15 cellular contexts compared by ENCODE assay signal in the genomic region with DNA sequence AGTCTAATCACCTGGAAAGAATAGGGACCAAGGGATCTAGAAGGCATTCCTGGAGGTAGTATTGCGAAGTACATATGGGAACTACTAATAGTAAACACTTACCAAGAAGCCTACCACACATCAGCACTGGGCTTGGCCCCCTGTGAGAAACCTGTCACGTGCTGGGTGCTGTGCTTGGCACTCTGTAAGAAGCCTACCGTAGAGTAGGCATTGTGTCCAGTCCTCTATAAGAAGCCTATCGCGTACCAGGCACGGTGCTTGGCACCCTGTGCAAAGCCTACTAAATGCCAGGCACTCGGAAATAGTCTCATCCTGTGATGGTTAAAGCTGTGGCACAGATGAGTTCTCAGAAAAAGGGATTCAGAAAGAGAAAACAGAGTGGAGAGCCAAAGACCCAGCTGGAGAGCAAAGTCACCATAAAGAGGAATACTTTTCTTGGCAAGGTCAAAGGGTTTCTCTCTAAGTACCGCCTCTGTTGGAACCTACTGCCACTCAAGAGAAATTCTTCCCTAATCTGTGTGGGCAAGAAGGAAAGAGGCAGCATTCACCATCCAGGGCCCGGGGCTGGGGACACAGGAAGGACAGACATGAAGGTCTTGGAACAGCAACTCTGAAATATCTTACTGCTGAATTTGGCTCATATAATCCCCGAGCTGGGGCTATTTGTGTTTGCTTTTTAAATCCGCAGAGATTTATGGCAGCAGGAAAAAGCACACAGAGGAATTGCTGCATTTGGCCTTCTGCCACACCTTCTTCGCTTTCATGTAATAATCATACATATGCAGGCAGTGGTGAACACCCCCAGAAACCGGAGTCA.
DNase-seq lines count a peak whose midpoint lies in the region; ATAC-seq and TF ChIP-seq lines count a peak whose summit lies in the region.
"Had no signal": no experiment of that assay in that cellular context is flagged by ENCODE, and none has a peak within 500 bp of the region (broad histone marks: within the 10 kb centered on the region; RNA-seq: fewer than 3 reads in every experiment).

No MANE protein-coding gene starts in this region.

- no peak overlapping the region for H3K4me3 ChIP-seq in HEK293 (ENCODE audit: low read depth, low read length)
- H3K4me3 ChIP-seq in body of pancreas = no peak overlapping the region
- H3K4me3 ChIP-seq: skin epidermis had no signal

- ATAC-seq in body of pancreas (peak; percentile 48), left ventricle myocardium superior (peak; percentile 86)
- ATAC-seq: activated CD8-positive, alpha-beta memory T cell treated with anti-CD3 and anti-CD28 coated beads, Interleukin-2, amount 10 ng/mL, durations not matched to agents 7 days and 5 days; stimulated activated naive CD8-positive, alpha-beta T cell treated with anti-CD3 and anti-CD28 coated beads, Interleukin-15, Interleukin-2, amounts not matched to agents 100 U/mL and 50 U/mL, for 24 hours had no signal

- H3K4me1 ChIP-seq in HEK293 (ENCODE audit: control insufficient read depth, insufficient read depth, low read length) = peaks cover 5% of the 10 kb centered on the region; the same call in 1 of the 2 replicates
- H3K4me1 ChIP-seq in body of pancreas = peaks cover 20% of the 10 kb centered on the region

- no peak overlapping the region for H3K27ac ChIP-seq in HEK293 (ENCODE audit: extremely low read depth, low read depth, low read length)
- no peak overlapping the region for H3K27ac ChIP-seq in body of pancreas
- H3K27ac ChIP-seq: skin epidermis had no signal

- WGBS in body of pancreas, 2 donors = 49 to 54% methylated on average over 13 of the region's 13 CpGs

- H3K9me3 ChIP-seq in HEK293 (ENCODE audit: control insufficient read depth, insufficient read depth, low read depth, low read length) (no peaks in the 10 kb centered on the region), body of pancreas (no peaks in the 10 kb centered on the region)

- no peak for TF ChIP-seq POLR2A in body of pancreas (IDR thresholded peaks at IDR 0.05)

- no peak for DNase-seq in body of pancreas
- peak; percentile 50 for DNase-seq in left ventricle myocardium superior
- peak; percentile 17 for DNase-seq in pons (ENCODE audit: low spot score)
- no peak for DNase-seq in OCI-M2 (lab: John Stamatoyannopoulos, UW; ENCODE audit: unreplicated experiment)
- no peak for DNase-seq in SIG-M5 treated with dmso at 0.1 percent for 504 hours (lab: John Stamatoyannopoulos, UW; ENCODE audit: unreplicated experiment)
- no peak for DNase-seq in NCI-H1048 (lab: John Stamatoyannopoulos, UW)
- no peak for DNase-seq in NCI-H345 (lab: John Stamatoyannopoulos, UW)
- DNase-seq: activated CD8-positive, alpha-beta memory T cell treated with anti-CD3 and anti-CD28 coated beads, Interleukin-2, amount 10 ng/mL, durations not matched to agents 7 days and 5 days; activated gamma-delta T cell treated with Interleukin-2 at 50 U/mL for 16 hours; DMS153; mammary epithelial cell; nucleus accumbens; stimulated activated naive CD8-positive, alpha-beta T cell treated with anti-CD3 and anti-CD28 coated beads, Interleukin-15, Interleukin-2, amounts not matched to agents 100 U/mL and 50 U/mL, for 24 hours had no signal

- intact Hi-C loops in body of pancreas (cut with DNase I) (no loop called here), left ventricle myocardium superior (cut with micrococcal nuclease) (no loop called here)

- H3K36me3 ChIP-seq in HEK293 (ENCODE audit: control insufficient read depth in 2 of 2, insufficient read depth in 1 of 2, low read length in 2 of 2) (no peaks in the 10 kb centered on the region), body of pancreas (replicated peaks in 1 of 2; ENCODE audit: insufficient read depth in 1 of 2, low read depth in 2 of 2) (no peaks in the 10 kb centered on the region)

- no peak for TF ChIP-seq CTCF in HEK293 (tag by site-specific recombination; IDR thresholded peaks at IDR 0.05)
- no peak for TF ChIP-seq CTCF in body of pancreas (IDR thresholded peaks at IDR 0.05)

- POLR2A ChIA-PET in HEK293 (lab: Yijun Ruan, JAX) = no interaction called here

- CTCF ChIA-PET in HEK293 (lab: Yijun Ruan, JAX) = interaction anchor here (0.6 kb wide), 1 partner anchor 11 kb away, joined by 3 read pairs; no protein-coding TSS in a partner anchor

- no peaks in the 10 kb centered on the region for H3K27me3 ChIP-seq in body of pancreas

TF ChIP-seq in HEK293, 187 proteins besides CTCF, POLR2A, EP300 and RAD21:
- TF ChIP-seq KLF9 (tag by site-specific recombination; IDR thresholded peaks at IDR 0.05; ENCODE audit: low read depth) = no peak
- TF ChIP-seq BCL11B (tag by site-specific recombination; IDR thresholded peaks at IDR 0.05; ENCODE audit: low read depth) = no peak
- TF ChIP-seq ZBTB20 (tag by site-specific recombination; IDR thresholded peaks at IDR 0.05) = peak; percentile 91
- TF ChIP-seq ZNF658 (tag by site-specific recombination; IDR thresholded peaks at IDR 0.05) = no peak
- TF ChIP-seq, protein P1, sequence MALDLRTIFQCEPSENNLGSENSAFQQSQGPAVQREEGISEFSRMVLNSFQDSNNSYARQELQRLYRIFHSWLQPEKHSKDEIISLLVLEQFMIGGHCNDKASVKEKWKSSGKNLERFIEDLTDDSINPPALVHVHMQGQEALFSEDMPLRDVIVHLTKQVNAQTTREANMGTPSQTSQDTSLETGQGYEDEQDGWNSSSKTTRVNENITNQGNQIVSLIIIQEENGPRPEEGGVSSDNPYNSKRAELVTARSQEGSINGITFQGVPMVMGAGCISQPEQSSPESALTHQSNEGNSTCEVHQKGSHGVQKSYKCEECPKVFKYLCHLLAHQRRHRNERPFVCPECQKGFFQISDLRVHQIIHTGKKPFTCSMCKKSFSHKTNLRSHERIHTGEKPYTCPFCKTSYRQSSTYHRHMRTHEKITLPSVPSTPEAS (tag by site-specific recombination; IDR thresholded peaks at IDR 0.05) = no peak
- no peak for TF ChIP-seq ZNF140 (tag by site-specific recombination; IDR thresholded peaks at IDR 0.05)
- TF ChIP-seq ZNF341 (tag by site-specific recombination; IDR thresholded peaks at IDR 0.05; ENCODE audit: low read depth) = 0 out of 2 replicates have a peak, but pooled peaks have one; percentile 13
- no peak for TF ChIP-seq REPIN1 (tag by site-specific recombination; IDR thresholded peaks at IDR 0.05; ENCODE audit: low read depth)
- TF ChIP-seq, protein P2, sequence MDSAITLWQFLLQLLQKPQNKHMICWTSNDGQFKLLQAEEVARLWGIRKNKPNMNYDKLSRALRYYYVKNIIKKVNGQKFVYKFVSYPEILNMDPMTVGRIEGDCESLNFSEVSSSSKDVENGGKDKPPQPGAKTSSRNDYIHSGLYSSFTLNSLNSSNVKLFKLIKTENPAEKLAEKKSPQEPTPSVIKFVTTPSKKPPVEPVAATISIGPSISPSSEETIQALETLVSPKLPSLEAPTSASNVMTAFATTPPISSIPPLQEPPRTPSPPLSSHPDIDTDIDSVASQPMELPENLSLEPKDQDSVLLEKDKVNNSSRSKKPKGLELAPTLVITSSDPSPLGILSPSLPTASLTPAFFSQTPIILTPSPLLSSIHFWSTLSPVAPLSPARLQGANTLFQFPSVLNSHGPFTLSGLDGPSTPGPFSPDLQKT (IDR thresholded peaks at IDR 0.05; ENCODE audit: borderline replicate concordance, low read depth, low read length) = no peak
- no peak for TF ChIP-seq ZNF24 (tag by site-specific recombination; IDR thresholded peaks at IDR 0.05)
- no peak for TF ChIP-seq ZNF843 (tag by site-specific recombination; IDR thresholded peaks at IDR 0.05)
- no peak for TF ChIP-seq ZNF571 (tag by site-specific recombination; IDR thresholded peaks at IDR 0.05)
- no peak for TF ChIP-seq SCRT1 (tag by site-specific recombination; IDR thresholded peaks at IDR 0.05; ENCODE audit: borderline replicate concordance)
TF ChIP-seq in HEK293: peak in this region for 2.

Comparison
In these comparisons a context has a peak if more than half of its experiments do, and no peak if none do; other contexts are left out.
1. DNase-seq: peak in left ventricle myocardium superior (single experiment) and pons (single experiment); none in body of pancreas (0 of 4), OCI-M2 (single experiment), SIG-M5 treated with dmso at 0.1 percent for 504 hours (single experiment), NCI-H1048 (single experiment) and NCI-H345 (single experiment).